Comparison of ENCODE assay signal across 1 cellular context in the genomic region with DNA sequence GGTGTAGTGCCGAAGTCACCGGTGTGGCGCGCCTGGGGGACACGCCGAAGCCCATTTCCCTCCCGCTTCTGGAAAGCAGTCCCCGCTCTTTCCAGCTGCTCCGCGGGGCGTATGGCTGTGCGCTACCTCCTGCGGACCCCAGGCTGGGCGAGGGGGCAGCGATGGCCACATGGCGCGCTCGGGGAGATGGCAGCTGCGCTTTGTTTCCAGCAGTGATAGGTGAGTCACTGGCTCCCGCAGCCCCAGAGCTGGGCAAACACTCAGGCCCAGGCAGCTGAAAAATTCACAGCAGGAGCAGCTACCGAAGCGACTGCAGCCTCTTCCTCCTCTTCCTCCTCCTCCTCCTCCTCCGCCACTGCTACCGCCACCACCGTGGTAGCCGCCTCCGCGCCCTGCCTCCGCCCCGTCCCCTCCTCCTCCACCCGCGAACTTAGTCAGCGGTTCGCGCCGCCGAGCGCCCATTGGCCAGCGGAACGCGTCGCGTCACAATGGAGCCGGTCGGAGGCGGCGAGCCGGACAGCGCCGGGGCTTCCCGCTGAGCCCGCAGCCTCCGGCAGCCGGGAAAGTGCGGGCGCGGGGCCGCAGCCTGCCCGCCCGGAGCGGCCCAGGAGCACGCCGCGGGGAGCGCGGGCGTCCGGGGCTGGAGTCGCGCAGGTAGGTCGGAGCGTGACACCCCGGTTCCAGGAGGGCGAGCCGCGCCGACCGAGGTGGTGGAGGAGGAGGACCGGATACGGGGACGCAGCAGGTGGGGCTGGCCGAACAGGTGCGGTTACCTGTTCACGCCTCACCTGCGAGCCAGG.
A peak's percentile ranks its signal among the peaks of the same experiment; 100 is the strongest.
TF ChIP-seq lines count a peak whose summit lies in the region.

Gene LRRC8B, plus strand, starts transcription at position 461 of the 800 bp plus-strand sequence. CDS start 57,822 bp downstream, outside the sequence.

TF ChIP-seq in HepG2, 621 proteins besides CTCF, POLR2A, EP300 and RAD21 (continued from another document and continues in another):
- TF ChIP-seq GRHL1 (CRISPR knock-in tag; conservative IDR thresholded peaks at IDR 0.05), result no peak
- TF ChIP-seq ZNF674 (CRISPR knock-in tag; IDR thresholded peaks at IDR 0.05; ENCODE audit: low read depth), result no peak
- TF ChIP-seq YEATS4 (CRISPR knock-in tag; IDR thresholded peaks at IDR 0.05; ENCODE audit: borderline replicate concordance), result peak; percentile 69
- TF ChIP-seq FOXK1 (CRISPR knock-in tag; IDR thresholded peaks at IDR 0.05; ENCODE audit: borderline replicate concordance, low read depth), result 0 out of 2 replicates have a peak, but pooled peaks have one; percentile 10
- 0 out of 2 replicates have a peak, but pooled peaks have one; percentile 1 for TF ChIP-seq CEBPG (CRISPR knock-in tag; IDR thresholded peaks at IDR 0.05)
- peak; percentile 53; the same call in 1 of the 2 replicates for TF ChIP-seq GABPB1 (CRISPR knock-in tag; IDR thresholded peaks at IDR 0.05)
- TF ChIP-seq TBL1XR1 (IDR thresholded peaks at IDR 0.05; ENCODE audit: borderline replicate concordance, low read length, partially characterized antibody), result no peak
- peak; percentile 80; the same call in 1 of the 2 replicates for TF ChIP-seq ZNF790 (CRISPR knock-in tag; IDR thresholded peaks at IDR 0.05; ENCODE audit: borderline replicate concordance)
- TF ChIP-seq HOXA5 (CRISPR knock-in tag; IDR thresholded peaks at IDR 0.05), result 0 out of 2 replicates have a peak, but pooled peaks have one; percentile 30
- TF ChIP-seq NRL (CRISPR knock-in tag; IDR thresholded peaks at IDR 0.05; ENCODE audit: borderline replicate concordance), result peak; percentile 93
- TF ChIP-seq HNRNPLL (IDR thresholded peaks at IDR 0.05; ENCODE audit: low read depth, low read length, poor library complexity, severe bottlenecking), result peak; percentile 93
- TF ChIP-seq POLR2G (IDR thresholded peaks at IDR 0.05; ENCODE audit: low read depth, low read length), result peak; percentile 91
- peak; percentile 74; the same call in 1 of the 2 replicates for TF ChIP-seq ZNF230 (CRISPR knock-in tag; IDR thresholded peaks at IDR 0.05)
- TF ChIP-seq SALL1 (CRISPR knock-in tag; IDR thresholded peaks at IDR 0.05), result peak; percentile 65
- TF ChIP-seq ETV6 (CRISPR knock-in tag; conservative IDR thresholded peaks at IDR 0.05), result peak; percentile 38; the same call in 1 of the 2 replicates
- peak; percentile 55 for TF ChIP-seq TARDBP (CRISPR knock-in tag; IDR thresholded peaks at IDR 0.05)
- TF ChIP-seq ZNF33B (CRISPR knock-in tag; IDR thresholded peaks at IDR 0.05), result peak; percentile 76; the same call in 1 of the 2 replicates
- no peak for TF ChIP-seq ZSCAN29 (CRISPR knock-in tag; conservative IDR thresholded peaks at IDR 0.05)
- TF ChIP-seq KLF16 (CRISPR knock-in tag; IDR thresholded peaks at IDR 0.05), result peak in 1 of 2 experiments; percentile 31; a peak in 1 of 4 replicates
- TF ChIP-seq, protein P1, sequence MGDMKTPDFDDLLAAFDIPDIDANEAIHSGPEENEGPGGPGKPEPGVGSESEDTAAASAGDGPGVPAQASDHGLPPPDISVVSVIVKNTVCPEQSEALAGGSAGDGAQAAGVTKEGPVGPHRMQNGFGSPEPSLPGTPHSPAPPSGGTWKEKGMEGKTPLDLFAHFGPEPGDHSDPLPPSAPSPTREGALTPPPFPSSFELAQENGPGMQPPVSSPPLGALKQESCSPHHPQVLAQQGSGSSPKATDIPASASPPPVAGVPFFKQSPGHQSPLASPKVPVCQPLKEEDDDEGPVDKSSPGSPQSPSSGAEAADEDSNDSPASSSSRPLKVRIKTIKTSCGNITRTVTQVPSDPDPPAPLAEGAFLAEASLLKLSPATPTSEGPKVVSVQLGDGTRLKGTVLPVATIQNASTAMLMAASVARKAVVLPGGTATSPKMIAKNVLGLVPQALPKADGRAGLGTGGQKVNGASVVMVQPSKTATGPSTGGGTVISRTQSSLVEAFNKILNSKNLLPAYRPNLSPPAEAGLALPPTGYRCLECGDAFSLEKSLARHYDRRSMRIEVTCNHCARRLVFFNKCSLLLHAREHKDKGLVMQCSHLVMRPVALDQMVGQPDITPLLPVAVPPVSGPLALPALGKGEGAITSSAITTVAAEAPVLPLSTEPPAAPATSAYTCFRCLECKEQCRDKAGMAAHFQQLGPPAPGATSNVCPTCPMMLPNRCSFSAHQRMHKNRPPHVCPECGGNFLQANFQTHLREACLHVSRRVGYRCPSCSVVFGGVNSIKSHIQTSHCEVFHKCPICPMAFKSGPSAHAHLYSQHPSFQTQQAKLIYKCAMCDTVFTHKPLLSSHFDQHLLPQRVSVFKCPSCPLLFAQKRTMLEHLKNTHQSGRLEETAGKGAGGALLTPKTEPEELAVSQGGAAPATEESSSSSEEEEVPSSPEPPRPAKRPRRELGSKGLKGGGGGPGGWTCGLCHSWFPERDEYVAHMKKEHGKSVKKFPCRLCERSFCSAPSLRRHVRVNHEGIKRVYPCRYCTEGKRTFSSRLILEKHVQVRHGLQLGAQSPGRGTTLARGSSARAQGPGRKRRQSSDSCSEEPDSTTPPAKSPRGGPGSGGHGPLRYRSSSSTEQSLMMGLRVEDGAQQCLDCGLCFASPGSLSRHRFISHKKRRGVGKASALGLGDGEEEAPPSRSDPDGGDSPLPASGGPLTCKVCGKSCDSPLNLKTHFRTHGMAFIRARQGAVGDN (CRISPR knock-in tag; IDR thresholded peaks at IDR 0.05), result peak; percentile 95
- no peak for TF ChIP-seq SOX6 (IDR thresholded peaks at IDR 0.05)
- peak; percentile 40; the same call in 1 of the 2 replicates for TF ChIP-seq SOX6 (CRISPR knock-in tag; IDR thresholded peaks at IDR 0.05)
- TF ChIP-seq MTF1 (CRISPR knock-in tag; IDR thresholded peaks at IDR 0.05), result no peak
- 0 out of 2 replicates have a peak, but pooled peaks have one; percentile 16 for TF ChIP-seq ZNF225 (CRISPR knock-in tag; IDR thresholded peaks at IDR 0.05)
- TF ChIP-seq HOXA3 (CRISPR knock-in tag; IDR thresholded peaks at IDR 0.05), result peak; percentile 58
- TF ChIP-seq, protein P2, sequence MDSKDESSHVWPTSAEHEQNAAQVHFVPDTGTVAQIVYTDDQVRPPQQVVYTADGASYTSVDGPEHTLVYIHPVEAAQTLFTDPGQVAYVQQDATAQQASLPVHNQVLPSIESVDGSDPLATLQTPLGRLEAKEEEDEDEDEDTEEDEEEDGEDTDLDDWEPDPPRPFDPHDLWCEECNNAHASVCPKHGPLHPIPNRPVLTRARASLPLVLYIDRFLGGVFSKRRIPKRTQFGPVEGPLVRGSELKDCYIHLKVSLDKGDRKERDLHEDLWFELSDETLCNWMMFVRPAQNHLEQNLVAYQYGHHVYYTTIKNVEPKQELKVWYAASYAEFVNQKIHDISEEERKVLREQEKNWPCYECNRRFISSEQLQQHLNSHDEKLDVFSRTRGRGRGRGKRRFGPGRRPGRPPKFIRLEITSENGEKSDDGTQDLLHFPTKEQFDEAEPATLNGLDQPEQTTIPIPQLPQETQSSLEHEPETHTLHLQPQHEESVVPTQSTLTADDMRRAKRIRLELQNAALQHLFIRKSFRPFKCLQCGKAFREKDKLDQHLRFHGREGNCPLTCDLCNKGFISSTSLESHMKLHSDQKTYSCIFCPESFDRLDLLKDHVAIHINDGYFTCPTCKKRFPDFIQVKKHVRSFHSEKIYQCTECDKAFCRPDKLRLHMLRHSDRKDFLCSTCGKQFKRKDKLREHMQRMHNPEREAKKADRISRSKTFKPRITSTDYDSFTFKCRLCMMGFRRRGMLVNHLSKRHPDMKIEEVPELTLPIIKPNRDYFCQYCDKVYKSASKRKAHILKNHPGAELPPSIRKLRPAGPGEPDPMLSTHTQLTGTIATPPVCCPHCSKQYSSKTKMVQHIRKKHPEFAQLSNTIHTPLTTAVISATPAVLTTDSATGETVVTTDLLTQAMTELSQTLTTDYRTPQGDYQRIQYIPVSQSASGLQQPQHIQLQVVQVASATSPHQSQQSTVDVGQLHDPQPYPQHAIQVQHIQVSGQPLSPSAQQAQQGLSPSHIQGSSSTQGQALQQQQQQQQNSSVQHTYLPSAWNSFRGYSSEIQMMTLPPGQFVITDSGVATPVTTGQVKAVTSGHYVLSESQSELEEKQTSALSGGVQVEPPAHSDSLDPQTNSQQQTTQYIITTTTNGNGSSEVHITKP (CRISPR knock-in tag; IDR thresholded peaks at IDR 0.05; ENCODE audit: low read depth), result 0 out of 2 replicates have a peak, but pooled peaks have one; percentile 14
- TF ChIP-seq ZSCAN25 (CRISPR knock-in tag; IDR thresholded peaks at IDR 0.05), result peak; percentile 68; the same call in 1 of the 2 replicates
- no peak; the same call in 1 of the 2 replicates for TF ChIP-seq DMTF1 (CRISPR knock-in tag; IDR thresholded peaks at IDR 0.05)
- TF ChIP-seq CENPT (CRISPR knock-in tag; IDR thresholded peaks at IDR 0.05; ENCODE audit: low read depth), result no peak
- peak; percentile 75; the same call in 1 of the 2 replicates for TF ChIP-seq ZNF253 (CRISPR knock-in tag; IDR thresholded peaks at IDR 0.05; ENCODE audit: borderline replicate concordance)
- peak; percentile 61; the same call in 1 of the 2 replicates for TF ChIP-seq ZNF770 (CRISPR knock-in tag; IDR thresholded peaks at IDR 0.05)
- TF ChIP-seq ZNF703 (CRISPR knock-in tag; IDR thresholded peaks at IDR 0.05; ENCODE audit: borderline replicate concordance), result peak; percentile 69; the same call in 1 of the 2 replicates
- no peak for TF ChIP-seq TBX3 (IDR thresholded peaks at IDR 0.05; ENCODE audit: borderline replicate concordance)
- peak; percentile 65; the same call in 1 of the 2 replicates for TF ChIP-seq TAF1 (CRISPR knock-in tag; IDR thresholded peaks at IDR 0.05)
- TF ChIP-seq RBM39 (IDR thresholded peaks at IDR 0.05; ENCODE audit: low read depth, low read length, poor library complexity, severe bottlenecking), result peak; percentile 73
- 0 out of 2 replicates have a peak, but pooled peaks have one; percentile 11 for TF ChIP-seq ZNF589 (CRISPR knock-in tag; conservative IDR thresholded peaks at IDR 0.05)
- TF ChIP-seq HES4 (CRISPR knock-in tag; IDR thresholded peaks at IDR 0.05; ENCODE audit: borderline replicate concordance), result peak; percentile 46; the same call in 1 of the 2 replicates
- TF ChIP-seq GMEB1 (CRISPR knock-in tag; IDR thresholded peaks at IDR 0.05; ENCODE audit: borderline replicate concordance), result no peak
- TF ChIP-seq FOXP1 (IDR thresholded peaks at IDR 0.05), result no peak
- no peak for TF ChIP-seq FOXP1 (CRISPR knock-in tag; IDR thresholded peaks at IDR 0.05)
- peak; percentile 76; the same call in 1 of the 2 replicates for TF ChIP-seq BRD4 (CRISPR knock-in tag; IDR thresholded peaks at IDR 0.05)
